2 cellular contexts compared by ENCODE assay signal in genomic region chr5:1467341-1468246, GRCh38.
TF ChIP-seq lines count a peak whose summit lies in the region.

No MANE protein-coding gene starts in this region.

TF ChIP-seq in SK-N-SH, 30 proteins besides CTCF, POLR2A, EP300 and RAD21 (continued from another document):
- TF ChIP-seq, protein P1, sequence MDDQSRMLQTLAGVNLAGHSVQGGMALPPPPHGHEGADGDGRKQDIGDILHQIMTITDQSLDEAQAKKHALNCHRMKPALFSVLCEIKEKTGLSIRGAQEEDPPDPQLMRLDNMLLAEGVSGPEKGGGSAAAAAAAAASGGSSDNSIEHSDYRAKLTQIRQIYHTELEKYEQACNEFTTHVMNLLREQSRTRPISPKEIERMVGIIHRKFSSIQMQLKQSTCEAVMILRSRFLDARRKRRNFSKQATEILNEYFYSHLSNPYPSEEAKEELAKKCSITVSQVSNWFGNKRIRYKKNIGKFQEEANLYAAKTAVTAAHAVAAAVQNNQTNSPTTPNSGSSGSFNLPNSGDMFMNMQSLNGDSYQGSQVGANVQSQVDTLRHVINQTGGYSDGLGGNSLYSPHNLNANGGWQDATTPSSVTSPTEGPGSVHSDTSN (IDR thresholded peaks at IDR 0.05), result no peak
- TF ChIP-seq FOXM1 (IDR thresholded peaks at IDR 0.05; ENCODE audit: low read depth), result no peak
- TF ChIP-seq NFIC (IDR thresholded peaks at IDR 0.05; ENCODE audit: borderline replicate concordance), result no peak
- TF ChIP-seq POLR2AphosphoS5 (IDR thresholded peaks at IDR 0.05; ENCODE audit: low read depth, low read length), result no peak
- no peak for TF ChIP-seq TCF12 (IDR thresholded peaks at IDR 0.05)

TF ChIP-seq in SK-N-SH treated with all-trans-retinoic acid at 6 μM for 48 hours, 23 proteins besides CTCF, POLR2A, EP300 and RAD21 (continued from another document):
- TF ChIP-seq, protein P2, sequence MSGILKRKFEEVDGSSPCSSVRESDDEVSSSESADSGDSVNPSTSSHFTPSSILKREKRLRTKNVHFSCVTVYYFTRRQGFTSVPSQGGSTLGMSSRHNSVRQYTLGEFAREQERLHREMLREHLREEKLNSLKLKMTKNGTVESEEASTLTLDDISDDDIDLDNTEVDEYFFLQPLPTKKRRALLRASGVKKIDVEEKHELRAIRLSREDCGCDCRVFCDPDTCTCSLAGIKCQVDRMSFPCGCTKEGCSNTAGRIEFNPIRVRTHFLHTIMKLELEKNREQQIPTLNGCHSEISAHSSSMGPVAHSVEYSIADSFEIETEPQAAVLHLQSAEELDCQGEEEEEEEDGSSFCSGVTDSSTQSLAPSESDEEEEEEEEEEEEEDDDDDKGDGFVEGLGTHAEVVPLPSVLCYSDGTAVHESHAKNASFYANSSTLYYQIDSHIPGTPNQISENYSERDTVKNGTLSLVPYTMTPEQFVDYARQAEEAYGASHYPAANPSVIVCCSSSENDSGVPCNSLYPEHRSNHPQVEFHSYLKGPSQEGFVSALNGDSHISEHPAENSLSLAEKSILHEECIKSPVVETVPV (CRISPR knock-in tag; IDR thresholded peaks at IDR 0.05), result no peak
- TF ChIP-seq TSHZ2 (CRISPR knock-in tag; IDR thresholded peaks at IDR 0.05) (no peak), RARB (CRISPR knock-in tag; IDR thresholded peaks at IDR 0.05) (no peak), TOX (CRISPR knock-in tag; IDR thresholded peaks at IDR 0.05; ENCODE audit: borderline replicate concordance) (no peak)
